ENCODE assay signal across 26 cellular contexts in genomic region chr10:53430974-53431373, GRCh38.
"Had no signal": no experiment of that assay in that cellular context is flagged by ENCODE, and none has a peak within 500 bp of the region (broad histone marks: within the 10 kb centered on the region; RNA-seq: fewer than 3 reads in every experiment).

No MANE protein-coding gene starts in this region.

- H3K4me3 ChIP-seq: coronary artery, esophagus muscularis mucosa, gastrocnemius medialis, heart left ventricle had no signal

- H3K9me3 ChIP-seq: esophagus muscularis mucosa, gastrocnemius medialis, heart left ventricle had no signal

- H3K4me1 ChIP-seq: esophagus muscularis mucosa, foreskin keratinocyte, gastrocnemius medialis, heart left ventricle had no signal

- H3K27me3 ChIP-seq: brain microvascular endothelial cell, esophagus muscularis mucosa, foreskin keratinocyte, gastrocnemius medialis, heart left ventricle had no signal

- H3K27ac ChIP-seq: brain microvascular endothelial cell, coronary artery, dorsolateral prefrontal cortex, esophagus muscularis mucosa, foreskin keratinocyte, gastrocnemius medialis, heart left ventricle had no signal

- DNase-seq: activated CD4-positive, alpha-beta memory T cell treated with anti-CD3 and anti-CD28 coated beads, Interleukin-2, amount 10 ng/mL, durations not matched to agents 7 days and 5 days; activated CD4-positive, alpha-beta T cell treated with anti-CD3 and anti-CD28 coated beads for 1 hour; activated CD4-positive, alpha-beta T cell treated with anti-CD3 and anti-CD28 coated beads for 4 hours; activated CD4-positive, alpha-beta T cell treated with anti-CD3 and anti-CD28 coated beads, Interleukin-2, amount 10 ng/mL, durations not matched to agents 7 days and 5 days; activated CD4-positive, alpha-beta T cell treated with anti-CD3 and anti-CD28 coated beads, Interleukin-2, amount 50 U/mL, for 4 hours; activated CD8-positive, alpha-beta memory T cell treated with anti-CD3 and anti-CD28 coated beads, Interleukin-2, amount 50 U/mL, for 48 hours; activated gamma-delta T cell; activated naive CD4-positive, alpha-beta T cell; activated naive CD4-positive, alpha-beta T cell treated with anti-CD3 and anti-CD28 coated beads, Interleukin-2, amount 10 ng/mL, durations not matched to agents 7 days and 5 days; activated T-cell treated with anti-CD3 and anti-CD28 coated beads for 4 hours; activated T-cell treated with anti-CD3 and anti-CD28 coated beads, Interleukin-2, amount 50 U/mL, for 24 hours; activated T-cell treated with anti-CD3 and anti-CD28 coated beads, Interleukin-2, amount 50 U/mL, for 72 hours; amniotic stem cell; anterior cingulate cortex; brain microvascular endothelial cell; dorsolateral prefrontal cortex; effector memory CD4-positive, alpha-beta T cell; endodermal cell; foreskin keratinocyte; gastrocnemius medialis; glutamatergic neuron; heart left ventricle; T-helper 2 cell had no signal

- H3K36me3 ChIP-seq: brain microvascular endothelial cell, esophagus muscularis mucosa, gastrocnemius medialis, heart left ventricle had no signal

- ATAC-seq: activated T-cell treated with anti-CD3 and anti-CD28 coated beads, Interleukin-2, amount 50 U/mL, for 72 hours; foreskin keratinocyte; gastrocnemius medialis; heart left ventricle; WTC11 had no signal
